14 cellular contexts compared by ENCODE assay signal in genomic region chr9:125929846-125930245, GRCh38.
"Had no signal": no experiment of that assay in that cellular context is flagged by ENCODE, and none has a peak within 500 bp of the region (broad histone marks: within the 10 kb centered on the region; RNA-seq: fewer than 3 reads in every experiment).

No MANE protein-coding gene starts in this region.

- ATAC-seq: activated T-helper 17 cell treated with anti-CD3 and anti-CD28 coated beads, Interleukin-2, amount 50 U/mL, for 72 hours; body of pancreas; foreskin keratinocyte; left ventricle myocardium superior had no signal

- H3K27me3 Mint-ChIP-seq: activated B cell treated with CpG ODN at 0.5 μM for 24 hours; activated naive CD4-positive, alpha-beta T cell treated with anti-CD3 and anti-CD28 coated beads, Interleukin-2, amount 10 ng/mL, durations not matched to agents 7 days and 5 days; activated T-helper 17 cell treated with anti-CD3 and anti-CD28 coated beads, Interleukin-2, amount 50 U/mL, for 72 hours; stimulated activated naive CD8-positive, alpha-beta T cell treated with anti-CD3 and anti-CD28 coated beads, Interleukin-15, Interleukin-2, amounts not matched to agents 100 ng/mL and 50 ng/mL, for 24 hours had no signal

- H3K36me3 Mint-ChIP-seq: activated naive CD4-positive, alpha-beta T cell treated with anti-CD3 and anti-CD28 coated beads, Interleukin-2, amount 10 ng/mL, durations not matched to agents 7 days and 5 days had no signal

- H3K4me3 ChIP-seq: body of pancreas, upper lobe of left lung had no signal

- H3K27ac ChIP-seq: body of pancreas, foreskin keratinocyte, upper lobe of left lung had no signal

- DNase-seq: activated B cell treated with CpG ODN at 0.5 μM for 24 hours; activated CD4-positive, alpha-beta T cell treated with anti-CD3 and anti-CD28 coated beads, Interleukin-2, amount 50 U/mL, for 1 hour; activated naive CD4-positive, alpha-beta T cell treated with anti-CD3 and anti-CD28 coated beads, Interleukin-2, amount 10 ng/mL, durations not matched to agents 7 days and 5 days; activated T-cell treated with anti-CD3 and anti-CD28 coated beads for 4 hours; body of pancreas; head of caudate nucleus; left ventricle myocardium superior; stimulated activated CD4-positive, alpha-beta T cell treated with anti-CD3 and anti-CD28 coated beads, Interleukin-15, amount 100 ng/mL, for 24 hours; stimulated activated CD4-positive, alpha-beta T cell treated with anti-CD3 and anti-CD28 coated beads, Interleukin-4, amount 100 ng/mL, for 24 hours; upper lobe of left lung had no signal

- H3K4me3 Mint-ChIP-seq: activated B cell treated with CpG ODN at 0.5 μM for 24 hours; activated naive CD4-positive, alpha-beta T cell treated with anti-CD3 and anti-CD28 coated beads, Interleukin-2, amount 10 ng/mL, durations not matched to agents 7 days and 5 days; activated T-helper 17 cell treated with anti-CD3 and anti-CD28 coated beads, Interleukin-2, amount 50 U/mL, for 72 hours; stimulated activated naive CD8-positive, alpha-beta T cell treated with anti-CD3 and anti-CD28 coated beads, Interleukin-15, Interleukin-2, amounts not matched to agents 100 ng/mL and 50 ng/mL, for 24 hours; T-helper 1 cell treated with Interleukin-12 subunit alpha and Interleukin-12 subunit beta and Interleukin-4 antibody, amounts not matched to agents 30 μg/mL and 1 μg/mL, for 36 hours had no signal

- H3K9me3 Mint-ChIP-seq: activated B cell treated with CpG ODN at 0.5 μM for 24 hours; activated naive CD4-positive, alpha-beta T cell treated with anti-CD3 and anti-CD28 coated beads, Interleukin-2, amount 10 ng/mL, durations not matched to agents 7 days and 5 days; activated T-helper 17 cell treated with anti-CD3 and anti-CD28 coated beads, Interleukin-2, amount 50 U/mL, for 72 hours; stimulated activated naive CD8-positive, alpha-beta T cell treated with anti-CD3 and anti-CD28 coated beads, Interleukin-15, Interleukin-2, amounts not matched to agents 100 ng/mL and 50 ng/mL, for 24 hours; T-helper 1 cell treated with Interleukin-12 subunit alpha and Interleukin-12 subunit beta and Interleukin-4 antibody, amounts not matched to agents 30 μg/mL and 1 μg/mL, for 36 hours had no signal

- H3K4me1 ChIP-seq: body of pancreas, upper lobe of left lung had no signal

- H3K4me1 Mint-ChIP-seq: activated B cell treated with CpG ODN at 0.5 μM for 24 hours; activated naive CD4-positive, alpha-beta T cell treated with anti-CD3 and anti-CD28 coated beads, Interleukin-2, amount 10 ng/mL, durations not matched to agents 7 days and 5 days; activated T-helper 17 cell treated with anti-CD3 and anti-CD28 coated beads, Interleukin-2, amount 50 U/mL, for 72 hours had no signal

- H3K27me3 ChIP-seq: body of pancreas, foreskin keratinocyte, upper lobe of left lung had no signal

- H3K27ac Mint-ChIP-seq: activated B cell treated with CpG ODN at 0.5 μM for 24 hours; activated naive CD4-positive, alpha-beta T cell treated with anti-CD3 and anti-CD28 coated beads, Interleukin-2, amount 10 ng/mL, durations not matched to agents 7 days and 5 days; activated T-helper 17 cell treated with anti-CD3 and anti-CD28 coated beads, Interleukin-2, amount 50 U/mL, for 72 hours; stimulated activated naive CD8-positive, alpha-beta T cell treated with anti-CD3 and anti-CD28 coated beads, Interleukin-15, Interleukin-2, amounts not matched to agents 100 ng/mL and 50 ng/mL, for 24 hours; T-helper 1 cell treated with Interleukin-12 subunit alpha and Interleukin-12 subunit beta and Interleukin-4 antibody, amounts not matched to agents 30 μg/mL and 1 μg/mL, for 36 hours had no signal

- H3K36me3 ChIP-seq: upper lobe of left lung had no signal

- H3K9me3 ChIP-seq: body of pancreas, upper lobe of left lung had no signal
